In genomic region chr20:17617212-17617867, GRCh38 we compare ENCODE assay signal across 1 cellular context.
A peak's percentile ranks its signal among the peaks of the same experiment; 100 is the strongest.
TF ChIP-seq lines count a peak whose summit lies in the region.

No MANE protein-coding gene starts in this region.

TF ChIP-seq in HepG2, 621 proteins besides CTCF, POLR2A, EP300 and RAD21 (continued from another document):
- TF ChIP-seq, protein P1, sequence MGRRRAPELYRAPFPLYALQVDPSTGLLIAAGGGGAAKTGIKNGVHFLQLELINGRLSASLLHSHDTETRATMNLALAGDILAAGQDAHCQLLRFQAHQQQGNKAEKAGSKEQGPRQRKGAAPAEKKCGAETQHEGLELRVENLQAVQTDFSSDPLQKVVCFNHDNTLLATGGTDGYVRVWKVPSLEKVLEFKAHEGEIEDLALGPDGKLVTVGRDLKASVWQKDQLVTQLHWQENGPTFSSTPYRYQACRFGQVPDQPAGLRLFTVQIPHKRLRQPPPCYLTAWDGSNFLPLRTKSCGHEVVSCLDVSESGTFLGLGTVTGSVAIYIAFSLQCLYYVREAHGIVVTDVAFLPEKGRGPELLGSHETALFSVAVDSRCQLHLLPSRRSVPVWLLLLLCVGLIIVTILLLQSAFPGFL (CRISPR knock-in tag; IDR thresholded peaks at IDR 0.05), result 0 out of 2 replicates have a peak, but pooled peaks have one; percentile 60
- TF ChIP-seq ARHGAP35 (CRISPR knock-in tag; IDR thresholded peaks at IDR 0.05; ENCODE audit: borderline replicate concordance) (0 out of 2 replicates have a peak, but pooled peaks have one; percentile 10), ZNF605 (CRISPR knock-in tag; IDR thresholded peaks at IDR 0.05) (0 out of 2 replicates have a peak, but pooled peaks have one; percentile 37), ZNF597 (CRISPR knock-in tag; IDR thresholded peaks at IDR 0.05) (no peak), XRCC5 (optimal IDR thresholded peaks at IDR 0.05; ENCODE audit: low read length) (peak; percentile 9), HMGXB3 (CRISPR knock-in tag; IDR thresholded peaks at IDR 0.05; ENCODE audit: borderline replicate concordance) (no peak), ZNF790 (CRISPR knock-in tag; IDR thresholded peaks at IDR 0.05; ENCODE audit: borderline replicate concordance) (no peak), NONO (IDR thresholded peaks at IDR 0.05) (no peak), NONO (CRISPR knock-in tag; conservative IDR thresholded peaks at IDR 0.05) (0 out of 2 replicates have a peak, but pooled peaks have one; percentile 26), SP5 (CRISPR knock-in tag; IDR thresholded peaks at IDR 0.05; ENCODE audit: borderline replicate concordance, low read depth) (no peak), GABPB1 (CRISPR knock-in tag; IDR thresholded peaks at IDR 0.05) (peak; percentile 21; the same call in 1 of the 2 replicates), SMC3 (IDR thresholded peaks at IDR 0.05; ENCODE audit: low read length) (peak; percentile 63), SMARCC2 (IDR thresholded peaks at IDR 0.05) (no peak), PATZ1 (CRISPR knock-in tag; IDR thresholded peaks at IDR 0.05) (no peak), STAG1 (CRISPR knock-in tag; IDR thresholded peaks at IDR 0.05) (peak; percentile 86)
- TF ChIP-seq, protein P2, sequence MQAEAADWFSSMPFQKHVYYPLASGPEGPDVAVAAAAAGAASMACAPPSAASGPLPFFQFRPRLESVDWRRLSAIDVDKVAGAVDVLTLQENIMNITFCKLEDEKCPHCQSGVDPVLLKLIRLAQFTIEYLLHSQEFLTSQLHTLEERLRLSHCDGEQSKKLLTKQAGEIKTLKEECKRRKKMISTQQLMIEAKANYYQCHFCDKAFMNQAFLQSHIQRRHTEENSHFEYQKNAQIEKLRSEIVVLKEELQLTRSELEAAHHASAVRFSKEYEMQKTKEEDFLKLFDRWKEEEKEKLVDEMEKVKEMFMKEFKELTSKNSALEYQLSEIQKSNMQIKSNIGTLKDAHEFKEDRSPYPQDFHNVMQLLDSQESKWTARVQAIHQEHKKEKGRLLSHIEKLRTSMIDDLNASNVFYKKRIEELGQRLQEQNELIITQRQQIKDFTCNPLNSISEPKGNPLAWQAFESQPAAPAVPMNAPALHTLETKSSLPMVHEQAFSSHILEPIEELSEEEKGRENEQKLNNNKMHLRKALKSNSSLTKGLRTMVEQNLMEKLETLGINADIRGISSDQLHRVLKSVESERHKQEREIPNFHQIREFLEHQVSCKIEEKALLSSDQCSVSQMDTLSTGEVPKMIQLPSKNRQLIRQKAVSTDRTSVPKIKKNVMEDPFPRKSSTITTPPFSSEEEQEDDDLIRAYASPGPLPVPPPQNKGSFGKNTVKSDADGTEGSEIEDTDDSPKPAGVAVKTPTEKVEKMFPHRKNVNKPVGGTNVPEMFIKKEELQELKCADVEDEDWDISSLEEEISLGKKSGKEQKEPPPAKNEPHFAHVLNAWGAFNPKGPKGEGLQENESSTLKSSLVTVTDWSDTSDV (CRISPR knock-in tag; IDR thresholded peaks at IDR 0.05), result no peak
- TF ChIP-seq, protein P3, sequence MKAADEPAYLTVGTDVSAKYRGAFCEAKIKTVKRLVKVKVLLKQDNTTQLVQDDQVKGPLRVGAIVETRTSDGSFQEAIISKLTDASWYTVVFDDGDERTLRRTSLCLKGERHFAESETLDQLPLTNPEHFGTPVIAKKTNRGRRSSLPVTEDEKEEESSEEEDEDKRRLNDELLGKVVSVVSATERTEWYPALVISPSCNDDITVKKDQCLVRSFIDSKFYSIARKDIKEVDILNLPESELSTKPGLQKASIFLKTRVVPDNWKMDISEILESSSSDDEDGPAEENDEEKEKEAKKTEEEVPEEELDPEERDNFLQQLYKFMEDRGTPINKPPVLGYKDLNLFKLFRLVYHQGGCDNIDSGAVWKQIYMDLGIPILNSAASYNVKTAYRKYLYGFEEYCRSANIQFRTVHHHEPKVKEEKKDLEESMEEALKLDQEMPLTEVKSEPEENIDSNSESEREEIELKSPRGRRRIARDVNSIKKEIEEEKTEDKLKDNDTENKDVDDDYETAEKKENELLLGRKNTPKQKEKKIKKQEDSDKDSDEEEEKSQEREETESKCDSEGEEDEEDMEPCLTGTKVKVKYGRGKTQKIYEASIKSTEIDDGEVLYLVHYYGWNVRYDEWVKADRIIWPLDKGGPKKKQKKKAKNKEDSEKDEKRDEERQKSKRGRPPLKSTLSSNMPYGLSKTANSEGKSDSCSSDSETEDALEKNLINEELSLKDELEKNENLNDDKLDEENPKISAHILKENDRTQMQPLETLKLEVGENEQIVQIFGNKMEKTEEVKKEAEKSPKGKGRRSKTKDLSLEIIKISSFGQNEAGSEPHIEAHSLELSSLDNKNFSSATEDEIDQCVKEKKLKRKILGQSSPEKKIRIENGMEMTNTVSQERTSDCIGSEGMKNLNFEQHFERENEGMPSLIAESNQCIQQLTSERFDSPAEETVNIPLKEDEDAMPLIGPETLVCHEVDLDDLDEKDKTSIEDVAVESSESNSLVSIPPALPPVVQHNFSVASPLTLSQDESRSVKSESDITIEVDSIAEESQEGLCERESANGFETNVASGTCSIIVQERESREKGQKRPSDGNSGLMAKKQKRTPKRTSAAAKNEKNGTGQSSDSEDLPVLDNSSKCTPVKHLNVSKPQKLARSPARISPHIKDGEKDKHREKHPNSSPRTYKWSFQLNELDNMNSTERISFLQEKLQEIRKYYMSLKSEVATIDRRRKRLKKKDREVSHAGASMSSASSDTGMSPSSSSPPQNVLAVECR (CRISPR knock-in tag; IDR thresholded peaks at IDR 0.05; ENCODE audit: borderline replicate concordance), result 0 out of 2 replicates have a peak, but pooled peaks have one; percentile 6
- TF ChIP-seq, protein P4, sequence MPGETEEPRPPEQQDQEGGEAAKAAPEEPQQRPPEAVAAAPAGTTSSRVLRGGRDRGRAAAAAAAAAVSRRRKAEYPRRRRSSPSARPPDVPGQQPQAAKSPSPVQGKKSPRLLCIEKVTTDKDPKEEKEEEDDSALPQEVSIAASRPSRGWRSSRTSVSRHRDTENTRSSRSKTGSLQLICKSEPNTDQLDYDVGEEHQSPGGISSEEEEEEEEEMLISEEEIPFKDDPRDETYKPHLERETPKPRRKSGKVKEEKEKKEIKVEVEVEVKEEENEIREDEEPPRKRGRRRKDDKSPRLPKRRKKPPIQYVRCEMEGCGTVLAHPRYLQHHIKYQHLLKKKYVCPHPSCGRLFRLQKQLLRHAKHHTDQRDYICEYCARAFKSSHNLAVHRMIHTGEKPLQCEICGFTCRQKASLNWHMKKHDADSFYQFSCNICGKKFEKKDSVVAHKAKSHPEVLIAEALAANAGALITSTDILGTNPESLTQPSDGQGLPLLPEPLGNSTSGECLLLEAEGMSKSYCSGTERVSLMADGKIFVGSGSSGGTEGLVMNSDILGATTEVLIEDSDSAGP (CRISPR knock-in tag; IDR thresholded peaks at IDR 0.05; ENCODE audit: borderline replicate concordance), result 0 out of 2 replicates have a peak, but pooled peaks have one; percentile 14
- TF ChIP-seq, protein P5, sequence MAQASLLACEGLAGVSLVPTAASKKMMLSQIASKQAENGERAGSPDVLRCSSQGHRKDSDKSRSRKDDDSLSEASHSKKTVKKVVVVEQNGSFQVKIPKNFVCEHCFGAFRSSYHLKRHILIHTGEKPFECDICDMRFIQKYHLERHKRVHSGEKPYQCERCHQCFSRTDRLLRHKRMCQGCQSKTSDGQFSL (CRISPR knock-in tag; IDR thresholded peaks at IDR 0.05), result peak; percentile 39; the same call in 1 of the 2 replicates
- TF ChIP-seq, protein P6, sequence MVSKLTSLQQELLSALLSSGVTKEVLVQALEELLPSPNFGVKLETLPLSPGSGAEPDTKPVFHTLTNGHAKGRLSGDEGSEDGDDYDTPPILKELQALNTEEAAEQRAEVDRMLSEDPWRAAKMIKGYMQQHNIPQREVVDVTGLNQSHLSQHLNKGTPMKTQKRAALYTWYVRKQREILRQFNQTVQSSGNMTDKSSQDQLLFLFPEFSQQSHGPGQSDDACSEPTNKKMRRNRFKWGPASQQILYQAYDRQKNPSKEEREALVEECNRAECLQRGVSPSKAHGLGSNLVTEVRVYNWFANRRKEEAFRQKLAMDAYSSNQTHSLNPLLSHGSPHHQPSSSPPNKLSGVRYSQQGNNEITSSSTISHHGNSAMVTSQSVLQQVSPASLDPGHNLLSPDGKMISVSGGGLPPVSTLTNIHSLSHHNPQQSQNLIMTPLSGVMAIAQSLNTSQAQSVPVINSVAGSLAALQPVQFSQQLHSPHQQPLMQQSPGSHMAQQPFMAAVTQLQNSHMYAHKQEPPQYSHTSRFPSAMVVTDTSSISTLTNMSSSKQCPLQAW (CRISPR knock-in tag; IDR thresholded peaks at IDR 0.05), result 0 out of 2 replicates have a peak, but pooled peaks have one; percentile 19
